23 cellular contexts compared by ENCODE assay signal in genomic region chr2:170763232-170763631, GRCh38. TPM values are rescaled to one million over a fixed set of nuclear protein-coding genes. Genes with fewer than 3 reads are reported as not detected.
"Had no signal": no experiment of that assay in that cellular context is flagged by ENCODE, and none has a peak within 500 bp of the region (broad histone marks: within the 10 kb centered on the region; RNA-seq: fewer than 3 reads in every experiment).

No MANE protein-coding gene starts in this region.

- ATAC-seq: Panc1, PC-3, Right ventricle myocardium inferior, SK-N-SH treated with all-trans-retinoic acid at 6 μM for 48 hours had no signal

- DNase-seq: Karpas-422, KG1, MM.1S, NCI-H1092 treated with DMSO at 0.1 percent for 48 hours, NCI-H1436, NCI-H187, NCI-H2029, NCI-H2081 treated with DMSO at 0.1 percent for 48 hours, NCI-H2171, NCI-H226, NCI-H446, NCI-H510A, NCI-H524 treated with DMSO at 0.1 percent for 48 hours, NCI-H69, NCI-H774, PC-3, SHP77 treated with DMSO at 0.1 percent for 48 hours, SJCRH30 had no signal

- H3K27ac ChIP-seq: SJCRH30 had no signal

- H3K27me3 ChIP-seq: SJCRH30 had no signal

- H3K36me3 ChIP-seq: SJCRH30 had no signal

- H3K9me3 ChIP-seq: SJCRH30 had no signal

- H3K4me3 ChIP-seq: SJCRH30 had no signal

RNA-seq across cellular contexts. Expression of gene ERICH2, which starts 6.9 kb away (rescaled TPM):
- total RNA-seq: HT-29, Right ventricle myocardium inferior, RPMI7951 had no signal

RNA-seq across cellular contexts. Expression of gene SP5, which starts 48.1 kb away (rescaled TPM):
- total RNA-seq: RPMI7951, SJCRH30 had no signal

RNA-seq across cellular contexts. Expression of gene GAD1, which starts 53.5 kb away (rescaled TPM):
- total RNA-seq: Right ventricle myocardium inferior had no signal
